Comparison of ENCODE assay signal across 17 cellular contexts in genomic region chr2:216107320-216107719, GRCh38. TPM values are rescaled to one million over a fixed set of nuclear protein-coding genes. Genes with fewer than 3 reads are reported as not detected.
DNase-seq lines count a peak whose midpoint lies in the region; ATAC-seq and TF ChIP-seq lines count a peak whose summit lies in the region.
"Had no signal": no experiment of that assay in that cellular context is flagged by ENCODE, and none has a peak within 500 bp of the region (broad histone marks: within the 10 kb centered on the region; RNA-seq: fewer than 3 reads in every experiment).

No MANE protein-coding gene starts in this region.

- H3K27me3 ChIP-seq in GM23338 (ENCODE audit: insufficient read depth) = no peaks in the 10 kb centered on the region
- H3K27me3 ChIP-seq in SU-DHL-6 (ENCODE audit: low read length) = no peaks in the 10 kb centered on the region
- H3K27me3 ChIP-seq in esophagus squamous epithelium = no peaks in the 10 kb centered on the region
- H3K27me3 ChIP-seq in neuron (ENCODE audit: insufficient read depth, low read length) = no peaks in the 10 kb centered on the region
- H3K27me3 ChIP-seq in stomach = peaks cover 0 to 4% (median 0%) of the 10 kb centered on the region in 3 donors
- H3K27me3 ChIP-seq: SJSA1, suprapubic skin had no signal

- no peak for ATAC-seq in GM23338
- ATAC-seq: activated T-cell treated with anti-CD3 and anti-CD28 coated beads, Interleukin-2, amount 50 U/mL, for 4 hours; left colon had no signal

- no peak for TF ChIP-seq POLR2A in esophagus squamous epithelium (IDR thresholded peaks at IDR 0.05)
- TF ChIP-seq POLR2A in stomach (IDR thresholded peaks at IDR 0.05) = no peak

- TF ChIP-seq CTCF in GM23338 (conservative IDR thresholded peaks at IDR 0.05; ENCODE audit: low read depth in 2 of 2) (no peak), SU-DHL-6 (IDR thresholded peaks at IDR 0.05; ENCODE audit: insufficient read depth, low read length, poor library complexity, severe bottlenecking) (no peak), esophagus squamous epithelium (IDR thresholded peaks at IDR 0.05) (no peak), stomach (IDR thresholded peaks at IDR 0.05) (no peak)

- H3K9ac ChIP-seq in SU-DHL-6 (ENCODE audit: low read length) = no peak overlapping the region

- H3K4me1 Mint-ChIP-seq in GM23338 = peaks cover 34% of the 10 kb centered on the region

- peak overlapping the region; percentile 72 for H3K4me2 ChIP-seq in GM23338
- no peak overlapping the region for H3K4me2 ChIP-seq in SU-DHL-6 (ENCODE audit: low read depth, low read length, poor library complexity, severe bottlenecking)

- H3K9me2 ChIP-seq in GM23338 (ENCODE audit: insufficient read depth) (0 out of 2 replicates have a peak, but pooled peaks cover 4% of the 10 kb centered on the region), SU-DHL-6 (replicated peaks; ENCODE audit: insufficient read depth, low read length) (no peaks in the 10 kb centered on the region)

- no peaks in the 10 kb centered on the region; the same call in 1 of the 2 replicates for H4K20me1 ChIP-seq in GM23338 (replicated peaks; ENCODE audit: insufficient read depth)
- H4K20me1 ChIP-seq in SU-DHL-6 (ENCODE audit: low read depth, low read length) = peaks cover 21% of the 10 kb centered on the region

- H3K9me3 ChIP-seq in SU-DHL-6 (ENCODE audit: insufficient read depth, low read length) = no peaks in the 10 kb centered on the region
- H3K9me3 ChIP-seq in esophagus squamous epithelium = no peaks in the 10 kb centered on the region
- no peaks in the 10 kb centered on the region for H3K9me3 ChIP-seq in neuron (ENCODE audit: low read length)
- H3K9me3 ChIP-seq in stomach = no peaks in the 10 kb centered on the region
- H3K9me3 ChIP-seq: SJSA1, suprapubic skin had no signal

- peaks cover 9% of the 10 kb centered on the region for H3K27me3 Mint-ChIP-seq in GM23338 (ENCODE audit: insufficient read depth, low read depth, poor library complexity)

- peaks cover 18% of the 10 kb centered on the region; the same call in 1 of the 2 replicates for H3K4me1 ChIP-seq in GM23338 (ENCODE audit: insufficient read depth)
- peaks cover 15 to 40% (median 22%) of the 10 kb centered on the region in 3 donors for H3K4me1 ChIP-seq in esophagus squamous epithelium
- H3K4me1 ChIP-seq in neuron (ENCODE audit: insufficient read depth, low read length) = peaks cover 48% of the 10 kb centered on the region
- H3K4me1 ChIP-seq in stomach = peaks cover 16 to 35% (median 28%) of the 10 kb centered on the region in 4 donors

- no peaks in the 10 kb centered on the region for H3K9me3 Mint-ChIP-seq in GM23338
- H3K9me3 Mint-ChIP-seq: activated T-cell treated with anti-CD3 and anti-CD28 coated beads, Interleukin-2, amount 50 U/mL, for 4 hours had no signal

- DNase-seq in GM23338 (ENCODE audit: low spot score) (no peak), esophagus squamous epithelium (lab: John Stamatoyannopoulos, UW) (no peak), posterior cingulate gyrus (no peak), stomach (no peak), DMS153 treated with DMSO at 0.1 percent for 48 hours (lab: John Stamatoyannopoulos, UW; ENCODE audit: unreplicated experiment) (no peak), NCI-H526 (lab: John Stamatoyannopoulos, UW) (no peak)
- DNase-seq: activated CD4-positive, alpha-beta T cell treated with anti-CD3 and anti-CD28 coated beads, Interleukin-2, amount 50 U/mL, for 1 hour; activated T-cell treated with anti-CD3 and anti-CD28 coated beads, Interleukin-2, amount 50 U/mL, for 4 hours; amygdala; cortex of kidney; left colon; NCI-H446; stimulated activated CD4-positive, alpha-beta T cell treated with anti-CD3 and anti-CD28 coated beads, Interleukin-1b, Interleukin-23, amount 100 ng/mL, for 48 hours had no signal

- H3K27ac ChIP-seq in GM23338 (ENCODE audit: low read depth) (peak overlapping the region; percentile 89; the same call in 1 of the 2 replicates), SU-DHL-6 (ENCODE audit: low read depth, low read length) (no peak overlapping the region), esophagus squamous epithelium (peak overlapping the region in 3 of 4 donors; percentile 10 to 95 (median 95)), stomach (no peak overlapping the region)
- H3K27ac ChIP-seq: SJSA1, suprapubic skin had no signal

- H3F3A ChIP-seq in GM23338 (replicated peaks; ENCODE audit: low read depth) = peaks cover 19% of the 10 kb centered on the region
- peaks cover 27% of the 10 kb centered on the region for H3F3A ChIP-seq in SU-DHL-6 (ENCODE audit: insufficient read depth)

- intact Hi-C loops in esophagus squamous epithelium (cut with DNase I) (no loop called here), posterior cingulate gyrus (cut with DNase I) (no loop called here), stomach (cut with DNase I; ENCODE audit: low total_unique reads) (no loop called here)

- 78 to 89% methylated on average over 7 to 8 of the region's 8 CpGs for WGBS in esophagus squamous epithelium, 2 donors
- 81 to 93% (median 87%) methylated on average over 8 of the region's 8 CpGs for WGBS in stomach, 5 donors

- H3K27ac Mint-ChIP-seq in GM23338 = peak overlapping the region; percentile 89; the same call in 1 of the 2 replicates

- H2AFZ ChIP-seq in GM23338 (peak overlapping the region; percentile 88), SU-DHL-6 (ENCODE audit: low read depth, low read length, severe bottlenecking) (peak overlapping the region; percentile 59), neuron (ENCODE audit: low read depth, low read length) (peak overlapping the region; percentile 42)

- H3K4me3 ChIP-seq in GM23338 (peak overlapping the region; percentile 15; the same call in 1 of the 2 replicates), SU-DHL-6 (ENCODE audit: insufficient read depth, low read length, poor library complexity, severe bottlenecking) (no peak overlapping the region), esophagus squamous epithelium (peak overlapping the region in 1 of 4 donors; percentile 15), neuron (ENCODE audit: low read length) (peak overlapping the region; percentile 75), stomach (no peak overlapping the region)
- H3K4me3 ChIP-seq: SJSA1, suprapubic skin had no signal

- H3K36me3 ChIP-seq in GM23338 (ENCODE audit: insufficient read depth) (peaks cover 18% of the 10 kb centered on the region), SU-DHL-6 (ENCODE audit: low read length) (peaks cover 18% of the 10 kb centered on the region), esophagus squamous epithelium (peaks cover 0 to 19% (median 0%) of the 10 kb centered on the region in 3 donors), neuron (ENCODE audit: insufficient read depth, low read length) (peaks cover 20% of the 10 kb centered on the region), stomach (peaks cover 0 to 19% (median 15%) of the 10 kb centered on the region in 4 donors)

- peak overlapping the region; percentile 60 for H3K4me3 Mint-ChIP-seq in GM23338
- H3K4me3 Mint-ChIP-seq: activated T-cell treated with anti-CD3 and anti-CD28 coated beads, Interleukin-2, amount 50 U/mL, for 4 hours had no signal

- peaks cover 31% of the 10 kb centered on the region for H3K36me3 Mint-ChIP-seq in GM23338 (ENCODE audit: low read depth)

- H3K79me2 ChIP-seq in GM23338 (replicated peaks; ENCODE audit: insufficient read depth) (peaks cover 31% of the 10 kb centered on the region), SU-DHL-6 (ENCODE audit: insufficient read depth, low read length) (peaks cover 32% of the 10 kb centered on the region)

- TF ChIP-seq EP300 in stomach (IDR thresholded peaks at IDR 0.05) = no peak

TF ChIP-seq in GM23338, 12 proteins besides CTCF, POLR2A, EP300 and RAD21:
- TF ChIP-seq CREB1 (CRISPR knock-in tag; IDR thresholded peaks at IDR 0.05; ENCODE audit: low read depth) = no peak
- TF ChIP-seq EZH2phosphoT487 (IDR thresholded peaks at IDR 0.05; ENCODE audit: unreplicated experiment) = no peak
- no peak for TF ChIP-seq STAT1 (IDR thresholded peaks at IDR 0.05; ENCODE audit: unreplicated experiment)
- no peak for TF ChIP-seq ZNF114 (CRISPR knock-in tag; IDR thresholded peaks at IDR 0.05)
- TF ChIP-seq JUNB (IDR thresholded peaks at IDR 0.05; ENCODE audit: unreplicated experiment) = no peak

RNA-seq across cellular contexts. Expression of gene XRCC5, which starts 1.8 kb away (rescaled TPM):
- total RNA-seq in GM23338 (2014; rRNA removed; shearing (Covaris generic)) = 482 and 499 TPM in 2 replicates
- 432 and 524 TPM in 2 replicates for polyA plus RNA-seq in GM23338 (2016; fragmentation: Nextera tagmentation; extraction: Ambion mirVana)
- 100 to 1,000 TPM in 3 of 4 donors, 10 to 100 TPM in 1; 87.3 to 202 (median 170) TPM for total RNA-seq in esophagus squamous epithelium
- 100 to 1,000 TPM in 3 of 5 donors, 10 to 100 TPM in 2; 80.4 to 302 (median 172) TPM for total RNA-seq in stomach
- 100 to 1,000 TPM in 1 of 3 donors, 10 to 100 TPM in 2; 70.2 to 101 (median 75.1) TPM for polyA plus RNA-seq in stomach

RNA-seq across cellular contexts. Expression of gene TMEM169, which starts 25.6 kb away (rescaled TPM):
- 3.9 and 8.0 TPM in 2 replicates for total RNA-seq in GM23338 (2014; rRNA removed; shearing (Covaris generic))
- polyA plus RNA-seq in GM23338 (2016; fragmentation: Nextera tagmentation; extraction: Ambion mirVana) = 1.4 and 1.7 TPM in 2 replicates
- under 1 TPM in 3 of 4 donors, not detected in 1; 0.09 to 0.29 (median 0.19) TPM for total RNA-seq in esophagus squamous epithelium
- total RNA-seq in stomach = 1 to 10 TPM in 1 of 5 donors, under 1 TPM in 2, not detected in 2; 0.55 to 2.8 (median 0.89) TPM
- under 1 TPM in 2 of 3 donors, not detected in 1; 0.05 to 0.37 TPM for polyA plus RNA-seq in stomach

RNA-seq across cellular contexts. Expression of gene PECR, which starts 25.7 kb away (rescaled TPM):
- 15.5 and 18.7 TPM in 2 replicates for total RNA-seq in GM23338 (2014; rRNA removed; shearing (Covaris generic))
- polyA plus RNA-seq in GM23338 (2016; fragmentation: Nextera tagmentation; extraction: Ambion mirVana) (12.1 and 12.7 TPM in 2 replicates), stomach (1 to 10 TPM; 4.1 to 7.8 (median 4.9) TPM)
- total RNA-seq in esophagus squamous epithelium (1 to 10 TPM; 1.5 to 6.8 (median 5.1) TPM), stomach (10 to 100 TPM in 2 of 5 donors, 1 to 10 TPM in 2, not detected in 1; 6.1 to 71.8 (median 8.3) TPM)

Comparison
In these comparisons a context has a peak if more than half of its experiments do, and no peak if none do; other contexts are left out.
1. H3K27ac ChIP-seq: peak in GM23338 (single experiment) and esophagus squamous epithelium (3 of 4); none in SU-DHL-6 (single experiment) and stomach (0 of 5).
2. H3K4me3 ChIP-seq: peak in GM23338 (single experiment) and neuron (single experiment); none in SU-DHL-6 (single experiment) and stomach (0 of 4).
3. Peak in every context shown above with its lines, with median percentiles within 50 percentile points of each other: H2AFZ ChIP-seq.